16 cellular contexts compared by ENCODE assay signal in the genomic region with DNA sequence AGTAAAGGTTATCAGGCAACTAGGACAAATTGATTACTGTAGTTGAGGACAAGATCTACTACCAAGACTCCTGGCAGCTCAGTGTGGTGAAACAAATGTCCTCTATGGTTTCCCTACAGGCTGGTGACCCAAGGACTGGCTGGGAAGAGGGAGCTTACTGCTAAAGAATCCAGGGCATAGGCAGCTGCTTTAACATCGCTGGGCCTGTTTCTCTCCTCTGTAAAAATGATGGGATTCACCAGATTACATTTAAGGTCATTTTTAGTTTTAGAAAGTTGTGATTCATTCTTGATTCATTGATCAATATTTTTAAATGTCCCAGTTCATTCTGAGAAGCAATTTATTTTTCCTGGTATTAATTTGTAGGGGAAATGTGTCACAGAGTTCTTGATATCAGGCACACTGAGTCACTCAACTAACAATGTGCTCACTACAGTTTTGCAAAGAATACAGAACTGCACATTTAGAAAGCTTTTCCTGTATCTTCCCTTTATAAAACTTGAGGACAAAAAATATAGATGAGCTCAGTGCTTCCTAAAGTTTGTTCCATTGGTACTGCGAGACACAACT. TPM values are rescaled to one million over a fixed set of nuclear protein-coding genes. Genes with fewer than 3 reads are reported as not detected.
DNase-seq lines count a peak whose midpoint lies in the region; ATAC-seq, FAIRE-seq and TF ChIP-seq lines count a peak whose summit lies in the region.
"Had no signal": no experiment of that assay in that cellular context is flagged by ENCODE, and none has a peak within 500 bp of the region (broad histone marks: within the 10 kb centered on the region; RNA-seq: fewer than 3 reads in every experiment).

No MANE protein-coding gene starts in this region.

- H3K36me3 Mint-ChIP-seq in activated CD4-positive, alpha-beta T cell treated with anti-CD3 and anti-CD28 coated beads for 36 hours (ENCODE audit: low read depth) = no peaks in the 10 kb centered on the region
- H3K36me3 Mint-ChIP-seq: CD4-positive, CD25-positive, alpha-beta regulatory T cell had no signal

- no peaks in the 10 kb centered on the region for H3K9me3 Mint-ChIP-seq in activated CD4-positive, alpha-beta T cell treated with anti-CD3 and anti-CD28 coated beads for 36 hours (ENCODE audit: low read depth)

- H3K9ac ChIP-seq in GM23248 = no peak overlapping the region
- no peak overlapping the region for H3K9ac ChIP-seq in endothelial cell of umbilical vein (replicated peaks; ENCODE audit: extremely low read depth, insufficient read depth, low read length)
- H3K9ac ChIP-seq: BLaER1 treated with 17β-estradiol and CSF1 and Interleukin-3, amounts not matched to agents 10 nM and 100 nM had no signal

- FAIRE-seq in endothelial cell of umbilical vein (lab: Jason Lieb, UNC) = peak; percentile 95

- no peaks in the 10 kb centered on the region for H3F3A ChIP-seq in GM23248 (ENCODE audit: insufficient read depth)

- H3K79me2 ChIP-seq in GM23248 (ENCODE audit: insufficient read depth) (no peaks in the 10 kb centered on the region), endothelial cell of umbilical vein (ENCODE audit: control insufficient read depth, insufficient read depth, low read length) (no peaks in the 10 kb centered on the region)

- WGBS in GM23248 (ENCODE audit: low coverage in 1 of 2, low lambda C conversion rate in 2 of 2, missing lambda C conversion rate in 2 of 2), 2 experiments = 53 to 54% methylated on average over 2 of the region's 2 CpGs
- WGBS in prostate gland = 97% methylated on average over 2 of the region's 2 CpGs

- TF ChIP-seq POLR2A in endothelial cell of umbilical vein (IDR thresholded peaks at IDR 0.05; ENCODE audit: low read depth, low read length) = no peak
- TF ChIP-seq POLR2A in prostate gland (IDR thresholded peaks at IDR 0.05) = no peak

- no peak overlapping the region for H3K4me3 Mint-ChIP-seq in activated CD4-positive, alpha-beta T cell treated with anti-CD3 and anti-CD28 coated beads for 36 hours
- H3K4me3 Mint-ChIP-seq: CD4-positive, CD25-positive, alpha-beta regulatory T cell had no signal

- H3K36me3 ChIP-seq in GM23248 (ENCODE audit: low read depth) = no peaks in the 10 kb centered on the region
- H3K36me3 ChIP-seq in endothelial cell of umbilical vein (ENCODE audit: control insufficient read depth in 2 of 2, extremely low read depth in 1 of 2, insufficient read depth in 2 of 2, low read length in 2 of 2) = no peaks in the 10 kb centered on the region
- no peaks in the 10 kb centered on the region for H3K36me3 ChIP-seq in prostate gland
- H3K36me3 ChIP-seq: BLaER1 treated with 17β-estradiol and CSF1 and Interleukin-3, amounts not matched to agents 10 nM and 100 nM had no signal

- peak; percentile 64 for ATAC-seq in activated CD4-positive, alpha-beta T cell treated with anti-CD3 and anti-CD28 coated beads for 36 hours

- CTCF ChIA-PET in activated CD4-positive, alpha-beta T cell treated with anti-CD3 and anti-CD28 coated beads for 36 hours (lab: Charles Lee) = interaction anchor here (0.8 kb wide), 1 partner anchor 9 kb away, joined by 3 read pairs; no protein-coding TSS in a partner anchor
- CTCF ChIA-PET in endothelial cell of umbilical vein (lab: Charles Lee) = interaction anchor here (0.7 to 1.8 kb wide), 8 partner anchors 8 to 925 kb away, joined by 3 to 16 read pairs (median 4); no protein-coding TSS in a partner anchor

- H4K20me1 ChIP-seq in GM23248 (ENCODE audit: insufficient read depth) (no peaks in the 10 kb centered on the region), endothelial cell of umbilical vein (replicated peaks; ENCODE audit: control insufficient read depth, extremely low read depth, insufficient read depth, low read length) (no peaks in the 10 kb centered on the region)
- H4K20me1 ChIP-seq: BLaER1 treated with 17β-estradiol and CSF1 and Interleukin-3, amounts not matched to agents 10 nM and 100 nM had no signal

- POLR2A ChIA-PET in activated CD4-positive, alpha-beta T cell treated with anti-CD3 and anti-CD28 coated beads for 36 hours (lab: Charles Lee) = no interaction called here
- POLR2A ChIA-PET in endothelial cell of umbilical vein (lab: Charles Lee) = no interaction called here

- no peak for TF ChIP-seq CTCF in endothelial cell of umbilical vein (IDR thresholded peaks at IDR 0.05; ENCODE audit: extremely low read depth in 1 of 2, insufficient read depth in 1 of 2, low read depth in 1 of 2, low read length in 2 of 2)
- no peak for TF ChIP-seq CTCF in prostate gland (IDR thresholded peaks at IDR 0.05)

- H3K9me1 ChIP-seq in endothelial cell of umbilical vein (replicated peaks; ENCODE audit: control insufficient read depth, extremely low read depth, insufficient read depth, low read length) = no peaks in the 10 kb centered on the region

- H3K4me3 ChIP-seq in GM23248 = no peak overlapping the region
- H3K4me3 ChIP-seq in endothelial cell of umbilical vein (replicated peaks in 1 of 3; ENCODE audit: insufficient read depth in 1 of 3, low read depth in 1 of 3, low read length in 3 of 3) = no peak overlapping the region
- no peak overlapping the region for H3K4me3 ChIP-seq in prostate gland
- H3K4me3 ChIP-seq: BLaER1 treated with 17β-estradiol and CSF1 and Interleukin-3, amounts not matched to agents 10 nM and 100 nM had no signal

- BruUV-seq in endothelial cell of umbilical vein (replicated peaks; lab: Mats Ljungman, UMichigan) = no TSS peak

- dilution Hi-C loops in endothelial cell of umbilical vein (cut with MboI; ENCODE audit: extremely low pct_ligation_motif_present, low sequenced_read_pairs) = no loop called here

- intact Hi-C loops in activated CD4-positive, alpha-beta T cell treated with anti-CD3 and anti-CD28 coated beads for 36 hours (cut with DNase I, micrococcal nuclease) = no loop called here
- intact Hi-C loops in endothelial cell of umbilical vein (cut with micrococcal nuclease) (loop anchor here (2.0 kb wide), 1 partner anchor 54 kb away; no protein-coding TSS in a partner anchor), prostate gland (cut with DNase I) (no loop called here)

- H3K27ac ChIP-seq in GM23248 = no peak overlapping the region
- peak overlapping the region; percentile 82 for H3K27ac ChIP-seq in endothelial cell of umbilical vein (ENCODE audit: insufficient read depth, low read depth, low read length)
- no peak overlapping the region for H3K27ac ChIP-seq in prostate gland
- H3K27ac ChIP-seq: BLaER1 treated with 17β-estradiol and CSF1 and Interleukin-3, amounts not matched to agents 10 nM and 100 nM had no signal

- H2AFZ ChIP-seq in GM23248 (no peak overlapping the region), endothelial cell of umbilical vein (ENCODE audit: low read depth, low read length) (peak overlapping the region; percentile 62)

- peaks cover 4% of the 10 kb centered on the region for H3K4me1 Mint-ChIP-seq in activated CD4-positive, alpha-beta T cell treated with anti-CD3 and anti-CD28 coated beads for 36 hours
- H3K4me1 Mint-ChIP-seq: CD4-positive, CD25-positive, alpha-beta regulatory T cell had no signal

- peaks cover 18% of the 10 kb centered on the region for H3K27me3 Mint-ChIP-seq in activated CD4-positive, alpha-beta T cell treated with anti-CD3 and anti-CD28 coated beads for 36 hours

- H3K4me2 ChIP-seq in GM23248 (ENCODE audit: unreplicated experiment) = no peak overlapping the region
- H3K4me2 ChIP-seq in endothelial cell of umbilical vein (ENCODE audit: insufficient read depth, low read length) = peak overlapping the region; percentile 62
- H3K4me2 ChIP-seq: BLaER1 treated with 17β-estradiol and CSF1 and Interleukin-3, amounts not matched to agents 10 nM and 100 nM had no signal

- H3K27me3 ChIP-seq in GM23248 (replicated peaks; ENCODE audit: insufficient read depth) (0 out of 2 replicates have a peak, but pooled peaks cover 4% of the 10 kb centered on the region), endothelial cell of umbilical vein (ENCODE audit: control insufficient read depth in 2 of 2, insufficient read depth in 2 of 2, low read length in 2 of 2) (no peaks in the 10 kb centered on the region), prostate gland (replicated peaks; ENCODE audit: insufficient read depth) (no peaks in the 10 kb centered on the region)
- H3K27me3 ChIP-seq: BLaER1 treated with 17β-estradiol and CSF1 and Interleukin-3, amounts not matched to agents 10 nM and 100 nM had no signal

- DNase-seq in activated CD4-positive, alpha-beta T cell treated with anti-CD3 and anti-CD28 coated beads for 36 hours = no peak
- DNase-seq in activated CD4-positive, alpha-beta T cell treated with anti-CD3 and anti-CD28 coated beads for 4 hours = no peak
- DNase-seq in GM23248 (peak; percentile 20), endothelial cell of umbilical vein (ENCODE audit: low read depth, low spot score) (peak; percentile 73), glomerular endothelial cell (ENCODE audit: extremely low read depth, low read depth, low spot score) (peak; percentile 29), prostate gland (ENCODE audit: low spot score) (no peak), NCI-H1092 (lab: John Stamatoyannopoulos, UW) (no peak), middle frontal gyrus (ENCODE audit: extremely low spot score, low spot score) (no peak)
- DNase-seq: 8988T, ACHN, DMS53, GF-D8, H7 had no signal

- no peaks in the 10 kb centered on the region for H3K9me2 ChIP-seq in GM23248 (ENCODE audit: insufficient read depth)

- H3K4me1 ChIP-seq in GM23248 (ENCODE audit: insufficient read depth) (no peaks in the 10 kb centered on the region), endothelial cell of umbilical vein (ENCODE audit: control insufficient read depth, extremely low read depth, insufficient read depth, low read length) (peaks cover 16% of the 10 kb centered on the region), prostate gland (replicated peaks) (no peaks in the 10 kb centered on the region)
- H3K4me1 ChIP-seq: BLaER1 treated with 17β-estradiol and CSF1 and Interleukin-3, amounts not matched to agents 10 nM and 100 nM had no signal

- in situ Hi-C loops in GM23248 (cut with MboI) = no loop called here

- H3K9me3 ChIP-seq in GM23248 (ENCODE audit: low read depth) (no peaks in the 10 kb centered on the region), endothelial cell of umbilical vein (replicated peaks; ENCODE audit: control insufficient read depth, insufficient read depth, low read length) (no peaks in the 10 kb centered on the region), prostate gland (no peaks in the 10 kb centered on the region)

- no peak overlapping the region for H3K27ac Mint-ChIP-seq in activated CD4-positive, alpha-beta T cell treated with anti-CD3 and anti-CD28 coated beads for 36 hours
- H3K27ac Mint-ChIP-seq: CD4-positive, CD25-positive, alpha-beta regulatory T cell had no signal

RNA-seq across cellular contexts. Expression of a gene that starts 19.6 kb away (rescaled TPM):
- under 1 TPM; 0.16 to 0.25 TPM for total RNA-seq in activated CD4-positive, alpha-beta T cell treated with anti-CD3 and anti-CD28 coated beads for 36 hours
- total RNA-seq in GM23248 (2014; rRNA removed; shearing (Covaris generic)) = not detected in 2 replicates
- polyA plus RNA-seq in GM23248 (2016; fragmentation: Nextera tagmentation; extraction: Ambion mirVana) (0.10 TPM in 1 of 2 replicates, not detected in the other), endothelial cell of umbilical vein (3.8 and 5.2 TPM in 2 replicates)
- total RNA-seq in endothelial cell of umbilical vein (7.4 and 9.9 TPM in 2 replicates), glomerular endothelial cell (10.1 and 16.7 TPM in 2 replicates), prostate gland (10 to 100 TPM in 1 of 2 donors, 1 to 10 TPM in 1; 5.5 to 11.2 TPM)
- 3.2 and 3.4 TPM in 2 replicates for polyA plus RNA-seq in endothelial cell of umbilical vein (2011; cell fraction: cytosol; rRNA removed)
- 2.4 and 3.0 TPM in 2 replicates for polyA plus RNA-seq in endothelial cell of umbilical vein (2011; cell fraction: nucleus; rRNA removed)
- polyA plus RNA-seq in endothelial cell of umbilical vein (2012) = 7.7 and 8.1 TPM in 2 replicates
- 3.4 and 4.3 TPM in 2 replicates for polyA minus RNA-seq in endothelial cell of umbilical vein
- polyA minus RNA-seq in endothelial cell of umbilical vein (2011; cell fraction: cytosol; rRNA and poly(A)+ RNA removed) = not detected
- polyA minus RNA-seq in endothelial cell of umbilical vein (2011; cell fraction: nucleus; rRNA and poly(A)+ RNA removed) = 6.4 and 6.9 TPM in 2 replicates
- total RNA-seq: CD4-positive, CD25-positive, alpha-beta regulatory T cell; HT-29 had no signal
- polyA plus RNA-seq: CD4-positive, CD25-positive, alpha-beta regulatory T cell had no signal

Comparison
In these comparisons a context has a peak if more than half of its experiments do, and no peak if none do; other contexts are left out.
1. DNase-seq: peak in GM23248 (single experiment), endothelial cell of umbilical vein (single experiment) and glomerular endothelial cell (single experiment); none in activated CD4-positive, alpha-beta T cell treated with anti-CD3 and anti-CD28 coated beads for 36 hours (single experiment), activated CD4-positive, alpha-beta T cell treated with anti-CD3 and anti-CD28 coated beads for 4 hours (0 of 2), prostate gland (single experiment), NCI-H1092 (single experiment) and middle frontal gyrus (single experiment).